ENCODE assay signal across 8 cellular contexts in the genomic region with DNA sequence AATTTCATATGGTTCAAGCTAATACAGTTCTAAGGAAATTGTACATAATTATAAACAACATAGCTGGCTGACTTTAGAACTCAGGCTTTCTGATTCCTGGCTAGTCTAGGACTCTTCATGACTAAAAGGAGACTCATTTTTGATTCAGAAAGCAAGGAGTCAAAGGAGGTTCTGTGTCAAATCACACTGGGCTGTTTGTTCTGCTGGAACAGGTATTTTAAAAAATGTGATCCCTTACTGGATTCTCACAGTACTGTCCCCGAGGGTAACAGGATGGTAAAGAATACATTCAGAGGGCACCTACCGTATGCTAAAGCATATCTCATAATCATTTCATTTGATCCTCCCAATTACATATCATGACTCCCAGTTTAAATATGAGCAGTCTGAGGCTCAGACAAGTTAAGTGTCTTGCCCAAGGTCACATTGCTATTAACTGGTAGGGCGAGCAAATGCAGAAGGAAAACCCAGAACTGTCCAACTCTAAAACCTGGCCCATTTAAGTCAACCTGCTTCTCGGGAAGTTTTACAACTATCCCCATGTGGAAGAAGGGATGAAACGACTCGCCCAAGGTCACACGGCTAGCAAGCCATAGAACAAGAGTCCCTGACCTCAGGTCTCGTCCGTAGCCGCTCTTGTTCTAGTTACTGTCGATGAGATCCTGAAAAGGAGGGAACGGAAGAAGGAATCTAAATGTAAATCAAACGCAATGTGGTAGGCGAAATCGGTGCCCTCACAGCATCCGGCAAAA. TPM values are rescaled to one million over a fixed set of nuclear protein-coding genes. Genes with fewer than 3 reads are reported as not detected.
A peak's percentile ranks its signal among the peaks of the same experiment; 100 is the strongest.
DNase-seq lines count a peak whose midpoint lies in the region; ATAC-seq and TF ChIP-seq lines count a peak whose summit lies in the region.

No MANE protein-coding gene starts in this region.

- H3K36me3 ChIP-seq in IMR-90 (ENCODE audit: control insufficient read depth, insufficient read depth, low read length) (peaks cover 4% of the 10 kb centered on the region), brain microvascular endothelial cell (replicated peaks) (peaks cover 5% of the 10 kb centered on the region), thyroid gland (peaks cover 0 to 3% of the 10 kb centered on the region in 2 donors)

- H2BK15ac ChIP-seq in IMR-90 (ENCODE audit: low read depth, low read length), result no peak overlapping the region

- H3K4me3 ChIP-seq in IMR-90 (ENCODE audit: insufficient read depth, low read depth, low read length), result peak overlapping the region; percentile 80
- peak overlapping the region; percentile 77 for H3K4me3 ChIP-seq in brain microvascular endothelial cell (ENCODE audit: low read depth, low read length)
- H3K4me3 ChIP-seq in thyroid gland (replicated peaks in 1 of 3), result peak overlapping the region; percentile 79 to 96 (median 87)

- H3K4me1 ChIP-seq in IMR-90 (ENCODE audit: control insufficient read depth, insufficient read depth, low read length) (no peaks in the 10 kb centered on the region), thyroid gland (peaks cover 8 to 18% of the 10 kb centered on the region in 2 donors)

- CTCF ChIA-PET in IMR-90 (lab: Yijun Ruan, JAX), result no interaction called here

- H3K18ac ChIP-seq in IMR-90 (ENCODE audit: low read depth, low read length), result peak overlapping the region; percentile 2; the same call in 1 of the 2 replicates

- H4K5ac ChIP-seq in IMR-90 (ENCODE audit: low read depth, low read length), result peak overlapping the region; percentile 73

- no TSS peak for BruUV-seq in IMR-90 (replicated peaks; lab: Mats Ljungman, UMichigan)

- H3K27me3 ChIP-seq in IMR-90 (ENCODE audit: control insufficient read depth, insufficient read depth, low read length) (no peaks in the 10 kb centered on the region), brain microvascular endothelial cell (replicated peaks) (no peaks in the 10 kb centered on the region), thyroid gland (no peaks in the 10 kb centered on the region)

- peak overlapping the region; percentile 59; the same call in 1 of the 2 replicates for H4K91ac ChIP-seq in IMR-90 (ENCODE audit: insufficient read depth, low read depth, low read length)

- H2AFZ ChIP-seq in IMR-90 (replicated peaks; ENCODE audit: low read length, poor library complexity), result peak overlapping the region; percentile 92

- dilution Hi-C loops in IMR-90 (cut with HindIII; ENCODE audit: low sequenced_read_pairs, unreplicated experiment), result no loop called here

- peak overlapping the region; percentile 46 for H3K23ac ChIP-seq in IMR-90 (ENCODE audit: low read depth, low read length)

- H2BK120ac ChIP-seq in IMR-90 (ENCODE audit: low read depth, low read length), result no peak overlapping the region

- no peak for TF ChIP-seq POLR2A in IMR-90 (IDR thresholded peaks at IDR 0.05; ENCODE audit: low read depth, low read length)
- no peak for TF ChIP-seq POLR2A in thyroid gland (IDR thresholded peaks at IDR 0.05)

- ATAC-seq in GM19372 (IDR thresholded peaks at IDR 0.05; ENCODE audit: low read depth, unreplicated experiment) (peak; percentile 16), IMR-90 (ENCODE audit: low read depth) (peak; percentile 37), GM18870 (IDR thresholded peaks at IDR 0.05; ENCODE audit: unreplicated experiment) (no peak)

- H3K14ac ChIP-seq in IMR-90 (replicated peaks; ENCODE audit: low read depth, low read length), result peak overlapping the region; percentile 66

- TF ChIP-seq RAD21 in IMR-90 (IDR thresholded peaks at IDR 0.05; ENCODE audit: low read length), result no peak

- WGBS in IMR-90 (ENCODE audit: extremely low coverage in 2 of 2, insufficient read length in 1 of 2), 2 experiments, result 3% methylated on average over 8 of the region's 16 CpGs; no CpG with 5 or more reads in 1 of the 2 experiments
- WGBS in thyroid gland, 2 donors, result 1 to 3% methylated on average over 16 of the region's 16 CpGs

- intact Hi-C loops in IMR-90 (cut with micrococcal nuclease) (loop anchor here (10.0 kb wide), 1 partner anchor 66 kb away; no protein-coding TSS in a partner anchor), thyroid gland (cut with DNase I) (no loop called here)

- peak overlapping the region; percentile 67 for H2AK9ac ChIP-seq in IMR-90 (replicated peaks; ENCODE audit: low read depth, low read length, poor library complexity)

- POLR2A ChIA-PET in IMR-90 (lab: Charles Lee; ENCODE audit: unreplicated experiment), result no interaction called here

- peak overlapping the region; percentile 98 for H3K27ac ChIP-seq in C4-2B
- H3K27ac ChIP-seq in IMR-90 (ENCODE audit: insufficient read depth, low read length), result peak overlapping the region; percentile 84
- peak overlapping the region; percentile 68 for H3K27ac ChIP-seq in brain microvascular endothelial cell
- peak overlapping the region; percentile 56 to 80 (median 59) for H3K27ac ChIP-seq in thyroid gland

- peak overlapping the region; percentile 66 for H2BK5ac ChIP-seq in IMR-90 (ENCODE audit: low read depth, low read length, poor library complexity, severe bottlenecking)

- peak overlapping the region; percentile 54 for H2AK5ac ChIP-seq in IMR-90 (ENCODE audit: low read depth, low read length)

- peaks cover 2% of the 10 kb centered on the region; the same call in 1 of the 2 replicates for H3K9me1 ChIP-seq in IMR-90 (ENCODE audit: insufficient read depth, low read length)

- peak overlapping the region; percentile 81 for H3K4ac ChIP-seq in IMR-90 (ENCODE audit: low read depth, low read length)

- peak overlapping the region; percentile 90 for H3K4me2 ChIP-seq in IMR-90 (ENCODE audit: low read depth, low read length)

- H3K9me3 ChIP-seq in IMR-90 (ENCODE audit: control insufficient read depth, insufficient read depth, low read length) (no peaks in the 10 kb centered on the region), thyroid gland (no peaks in the 10 kb centered on the region)

- H2BK20ac ChIP-seq in IMR-90 (ENCODE audit: low read depth, low read length), result no peak overlapping the region

- peak overlapping the region; percentile 60; the same call in 1 of the 2 replicates for H3K56ac ChIP-seq in IMR-90 (ENCODE audit: extremely low read depth, insufficient read depth, low read length)

- peaks cover 21 to 28% of the 10 kb centered on the region in 2 experiments for H3K79me1 ChIP-seq in IMR-90 (ENCODE audit: low read depth in 1 of 2, low read length in 2 of 2)

- peak overlapping the region; percentile 88 for H3K9ac ChIP-seq in IMR-90 (ENCODE audit: low read depth, low read length)

- TF ChIP-seq CTCF in C4-2B (conservative IDR thresholded peaks at IDR 0.05) (no peak), IMR-90 (conservative IDR thresholded peaks at IDR 0.05; ENCODE audit: low read depth, low read length) (no peak), brain microvascular endothelial cell (IDR thresholded peaks at IDR 0.05; ENCODE audit: low read depth, low read length, missing control alignments) (no peak), thyroid gland (IDR thresholded peaks at IDR 0.05) (no peak)

- no peak for DNase-seq in IMR-90
- DNase-seq in brain microvascular endothelial cell, result peak; percentile 10
- peak; percentile 64 for DNase-seq in left kidney (ENCODE audit: low read depth, low spot score)
- no peak for DNase-seq in thyroid gland
- DNase-seq in activated CD4-positive, CD25-positive, alpha-beta regulatory T cell treated with anti-CD3 and anti-CD28 coated beads, Interleukin-2, amount 50 U/mL, for 72 hours, result no peak

- H4K8ac ChIP-seq in IMR-90 (ENCODE audit: low read depth in 2 of 2, low read length in 2 of 2), result peak overlapping the region; percentile 84 to 93

- no peaks in the 10 kb centered on the region for H4K20me1 ChIP-seq in IMR-90 (ENCODE audit: insufficient read depth, low read length)

- in situ Hi-C loops in IMR-90 (cut with MboI; ENCODE audit: low sequenced_read_pairs) (no loop called here), brain microvascular endothelial cell (cut with HindIII; ENCODE audit: low pct_ligation_motif_present, low sequenced_read_pairs) (no loop called here)

TF ChIP-seq in IMR-90, 13 proteins besides CTCF, POLR2A, EP300 and RAD21 (continues in another document):
- TF ChIP-seq MAZ (IDR thresholded peaks at IDR 0.05; ENCODE audit: borderline replicate concordance, low read depth, low read length) (no peak), RFX5 (IDR thresholded peaks at IDR 0.05; ENCODE audit: low read depth, low read length) (no peak), CHD1 (IDR thresholded peaks at IDR 0.05; ENCODE audit: low read depth, low read length) (no peak), FOS (IDR thresholded peaks at IDR 0.05; ENCODE audit: low read depth, low read length) (no peak), RCOR1 (IDR thresholded peaks at IDR 0.05; ENCODE audit: insufficient replicate concordance, low read length) (no peak), BHLHE40 (IDR thresholded peaks at IDR 0.05; ENCODE audit: low read depth, low read length) (no peak), NFE2L2 (IDR thresholded peaks at IDR 0.05; ENCODE audit: low read depth, low read length) (no peak), MAFK (IDR thresholded peaks at IDR 0.05; ENCODE audit: low read depth, low read length) (no peak), MXI1 (IDR thresholded peaks at IDR 0.05; ENCODE audit: borderline replicate concordance, low read depth, low read length) (no peak), CEBPB (IDR thresholded peaks at IDR 0.05; ENCODE audit: low read depth, low read length) (no peak)
- TF ChIP-seq, protein P1, sequence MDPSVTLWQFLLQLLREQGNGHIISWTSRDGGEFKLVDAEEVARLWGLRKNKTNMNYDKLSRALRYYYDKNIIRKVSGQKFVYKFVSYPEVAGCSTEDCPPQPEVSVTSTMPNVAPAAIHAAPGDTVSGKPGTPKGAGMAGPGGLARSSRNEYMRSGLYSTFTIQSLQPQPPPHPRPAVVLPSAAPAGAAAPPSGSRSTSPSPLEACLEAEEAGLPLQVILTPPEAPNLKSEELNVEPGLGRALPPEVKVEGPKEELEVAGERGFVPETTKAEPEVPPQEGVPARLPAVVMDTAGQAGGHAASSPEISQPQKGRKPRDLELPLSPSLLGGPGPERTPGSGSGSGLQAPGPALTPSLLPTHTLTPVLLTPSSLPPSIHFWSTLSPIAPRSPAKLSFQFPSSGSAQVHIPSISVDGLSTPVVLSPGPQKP (IDR thresholded peaks at IDR 0.05; ENCODE audit: borderline replicate concordance, low read depth, low read length), result no peak
- TF ChIP-seq, protein P2, sequence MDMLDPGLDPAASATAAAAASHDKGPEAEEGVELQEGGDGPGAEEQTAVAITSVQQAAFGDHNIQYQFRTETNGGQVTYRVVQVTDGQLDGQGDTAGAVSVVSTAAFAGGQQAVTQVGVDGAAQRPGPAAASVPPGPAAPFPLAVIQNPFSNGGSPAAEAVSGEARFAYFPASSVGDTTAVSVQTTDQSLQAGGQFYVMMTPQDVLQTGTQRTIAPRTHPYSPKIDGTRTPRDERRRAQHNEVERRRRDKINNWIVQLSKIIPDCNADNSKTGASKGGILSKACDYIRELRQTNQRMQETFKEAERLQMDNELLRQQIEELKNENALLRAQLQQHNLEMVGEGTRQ (IDR thresholded peaks at IDR 0.05; ENCODE audit: low read depth, low read length), result no peak

RNA-seq across cellular contexts. Expression of a gene that starts 0.7 kb away (rescaled TPM):
- total RNA-seq in IMR-90 (2012; rRNA removed) (9.1 and 17.8 TPM in 2 replicates), thyroid gland (100 to 1,000 TPM in 1 of 4 donors, 10 to 100 TPM in 3; 27.3 to 114 (median 38.5) TPM)
- 10.7 and 15.7 TPM in 2 replicates for polyA plus RNA-seq in IMR-90 (2012; rRNA removed)
- 0.73 and 0.77 TPM in 2 replicates for polyA plus RNA-seq in IMR-90 (2012; cell fraction: cytosol; rRNA removed)
- polyA plus RNA-seq in IMR-90 (2012; cell fraction: nucleus; rRNA removed; ENCODE audit: low replicate concordance), result 8.4 and 58.0 TPM in 2 replicates

Comparison
In these comparisons a context has a peak if more than half of its experiments do, and no peak if none do; other contexts are left out.
1. DNase-seq: peak in brain microvascular endothelial cell (single experiment) and left kidney (single experiment); none in IMR-90 (single experiment), thyroid gland (0 of 2) and activated CD4-positive, CD25-positive, alpha-beta regulatory T cell treated with anti-CD3 and anti-CD28 coated beads, Interleukin-2, amount 50 U/mL, for 72 hours (single experiment).
2. Peak in every context shown above with its lines, with median percentiles within 50 percentile points of each other: H3K27ac ChIP-seq and H3K4me3 ChIP-seq.